Comparison of ENCODE assay signal across 8 cellular contexts in the genomic region with DNA sequence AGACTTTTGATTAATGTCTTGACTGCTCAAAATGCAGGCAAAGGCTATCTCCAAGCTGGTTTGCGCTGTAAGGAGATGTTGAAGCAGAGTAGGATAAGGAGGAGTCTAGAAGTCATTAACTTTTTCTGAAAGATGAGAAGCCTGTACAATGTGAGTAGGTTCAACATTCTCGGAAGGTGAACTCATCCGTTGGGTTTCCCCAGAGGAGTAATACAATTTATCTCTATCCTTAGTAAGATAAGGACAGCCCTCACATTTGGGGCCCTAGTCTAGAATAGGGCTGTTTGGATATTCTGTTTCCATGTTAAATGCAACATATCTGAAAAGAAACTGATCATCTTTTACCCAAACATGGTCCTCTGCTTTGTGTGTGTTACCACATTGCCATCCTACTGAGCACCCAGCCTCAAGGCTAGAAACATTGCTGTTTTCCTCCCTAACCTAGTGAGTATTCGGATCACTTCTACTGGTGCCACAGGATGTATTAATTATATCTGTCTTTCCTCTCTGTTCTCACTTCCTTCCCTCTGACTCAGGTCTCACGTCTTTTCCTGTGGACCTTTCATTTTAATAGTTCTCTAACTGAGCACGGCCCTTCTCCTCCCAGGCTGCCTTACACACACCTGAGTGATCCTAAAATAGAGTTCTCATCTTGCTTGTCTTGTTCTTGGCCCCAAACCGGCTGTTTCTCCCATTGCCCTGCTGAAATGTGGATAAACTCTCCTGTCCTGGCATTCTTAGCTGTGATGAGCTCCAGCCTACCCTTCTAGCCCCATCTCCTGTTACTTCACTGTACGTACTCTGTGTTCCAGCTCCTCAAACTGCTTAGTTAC.
DNase-seq lines count a peak whose midpoint lies in the region; ATAC-seq, FAIRE-seq and TF ChIP-seq lines count a peak whose summit lies in the region.

No MANE protein-coding gene starts in this region.

- TF ChIP-seq CTCF in GM10248 (IDR thresholded peaks at IDR 0.05; ENCODE audit: control extremely low read depth, extremely low read depth, low read depth, missing control alignments) (no peak), GM13977 (IDR thresholded peaks at IDR 0.05; ENCODE audit: extremely low read depth, insufficient read depth, missing control alignments) (no peak)

- peaks cover 41 to 73% of the 10 kb centered on the region in 2 donors for H3K4me1 Mint-ChIP-seq in natural killer cell treated with Interleukin-12 subunit alpha and Interleukin-12 subunit beta and Interleukin-15 and Interleukin-18, amount 100 ng/mL, for 72 hours (ENCODE audit: low read depth in 2 of 2)

- peaks cover 6% of the 10 kb centered on the region for H3K4me1 ChIP-seq in HAP-1

- no peaks in the 10 kb centered on the region for H3K27me3 ChIP-seq in HAP-1 (ENCODE audit: low read depth)

- no peak overlapping the region for H3K4me3 ChIP-seq in HAP-1

- H3K9me3 Mint-ChIP-seq in activated naive CD4-positive, alpha-beta T cell treated with anti-CD3 and anti-CD28 coated beads, Interleukin-2, amount 50 U/mL, for 72 hours = no peaks in the 10 kb centered on the region
- H3K9me3 Mint-ChIP-seq in natural killer cell treated with Interleukin-12 subunit alpha and Interleukin-12 subunit beta and Interleukin-15 and Interleukin-18, amount 100 ng/mL, for 72 hours = no peaks in the 10 kb centered on the region

- H3K36me3 ChIP-seq in HAP-1 (replicated peaks) = no peaks in the 10 kb centered on the region

- H3K36me3 Mint-ChIP-seq in activated naive CD4-positive, alpha-beta T cell treated with anti-CD3 and anti-CD28 coated beads, Interleukin-2, amount 50 U/mL, for 72 hours = peaks cover 13 to 18% of the 10 kb centered on the region in 2 donors
- H3K36me3 Mint-ChIP-seq in natural killer cell treated with Interleukin-12 subunit alpha and Interleukin-12 subunit beta and Interleukin-15 and Interleukin-18, amount 100 ng/mL, for 72 hours = peaks cover 17% of the 10 kb centered on the region

- peak; percentile 88 for ATAC-seq in HG03432 (IDR thresholded peaks at IDR 0.05; ENCODE audit: unreplicated experiment)
- ATAC-seq in activated naive CD4-positive, alpha-beta T cell treated with anti-CD3 and anti-CD28 coated beads, Interleukin-2, amount 50 U/mL, for 72 hours = peak; percentile 74 to 81
- ATAC-seq in natural killer cell treated with Interleukin-12 subunit alpha and Interleukin-12 subunit beta and Interleukin-15 and Interleukin-18, amount 100 ng/mL, for 72 hours = peak; percentile 76 to 90

- FAIRE-seq in GM19239 (lab: Jason Lieb, UNC) = peak; percentile 96

- no peaks in the 10 kb centered on the region for H3K27me3 Mint-ChIP-seq in natural killer cell treated with Interleukin-12 subunit alpha and Interleukin-12 subunit beta and Interleukin-15 and Interleukin-18, amount 100 ng/mL, for 72 hours

- in situ Hi-C loops in HAP-1 (cut with MboI; ENCODE audit: low sequenced_read_pairs) (no loop called here), GM13977 (cut with MboI; ENCODE audit: low pct_unique_long_range_greater_than_20kb, low sequenced_read_pairs, unreplicated experiment) (no loop called here)

- H3K27ac Mint-ChIP-seq in activated naive CD4-positive, alpha-beta T cell treated with anti-CD3 and anti-CD28 coated beads, Interleukin-2, amount 50 U/mL, for 72 hours = peak overlapping the region; percentile 92 to 96
- peak overlapping the region; percentile 86 to 90 for H3K27ac Mint-ChIP-seq in natural killer cell treated with Interleukin-12 subunit alpha and Interleukin-12 subunit beta and Interleukin-15 and Interleukin-18, amount 100 ng/mL, for 72 hours

- H3K4me3 Mint-ChIP-seq in natural killer cell treated with Interleukin-12 subunit alpha and Interleukin-12 subunit beta and Interleukin-15 and Interleukin-18, amount 100 ng/mL, for 72 hours = peak overlapping the region; percentile 87

- POLR2A ChIA-PET in GM10248 (lab: Yijun Ruan, JAX) = no interaction called here

- no peaks in the 10 kb centered on the region for H3K9me3 ChIP-seq in HAP-1

- peak; percentile 83 for DNase-seq in A172 (ENCODE audit: low spot score)
- DNase-seq in GM19239 (ENCODE audit: insufficient read length, low spot score) = no peak
- DNase-seq in activated naive CD4-positive, alpha-beta T cell treated with anti-CD3 and anti-CD28 coated beads, Interleukin-2, amount 50 U/mL, for 72 hours (ENCODE audit: low spot score in 2 of 2) = peak in 1 of 2 donors; percentile 32
- DNase-seq in natural killer cell treated with Interleukin-12 subunit alpha and Interleukin-12 subunit beta and Interleukin-15 and Interleukin-18, amount 100 ng/mL, for 72 hours (ENCODE audit: low spot score) = no peak
- no peak for DNase-seq in GM10248 (ENCODE audit: extremely low spot score)
- DNase-seq in HAP-1 (ENCODE audit: low spot score in 2 of 2) = no peak
- no peak for DNase-seq in GM13977 (ENCODE audit: low spot score)

- CTCF ChIA-PET in GM10248 (lab: Yijun Ruan, JAX) = interaction anchor here (1.0 to 5.8 kb wide), 5 partner anchors 11 to 20 kb away, joined by 3 to 50 read pairs (median 6); no protein-coding TSS in a partner anchor
